ENCODE assay signal across 1 cellular context in genomic region chr19:41959056-41960053, GRCh38.
TF ChIP-seq lines count a peak whose summit lies in the region.

Gene RABAC1, minus strand, starts transcription at chr19:41959321. Its CDS starts 29 bp downstream, at chr19:41959292.

TF ChIP-seq in HepG2, 621 proteins besides CTCF, POLR2A, EP300 and RAD21 (continued from another document and continues in another):
- TF ChIP-seq PREB (CRISPR knock-in tag; IDR thresholded peaks at IDR 0.05) (no peak), ZNF891 (CRISPR knock-in tag; IDR thresholded peaks at IDR 0.05) (no peak), TAF15 (IDR thresholded peaks at IDR 0.05; ENCODE audit: low read depth, low read length, poor library complexity, severe bottlenecking) (no peak), ZNF770 (CRISPR knock-in tag; IDR thresholded peaks at IDR 0.05) (no peak), NFRKB (IDR thresholded peaks at IDR 0.05) (no peak), SATB2 (CRISPR knock-in tag; IDR thresholded peaks at IDR 0.05) (peak; percentile 15; the same call in 1 of the 2 replicates), ZBTB7B (CRISPR knock-in tag; IDR thresholded peaks at IDR 0.05) (peak; percentile 53; the same call in 1 of the 2 replicates), MED8 (CRISPR knock-in tag; IDR thresholded peaks at IDR 0.05; ENCODE audit: insufficient replicate concordance) (no peak), MBNL3 (CRISPR knock-in tag; conservative IDR thresholded peaks at IDR 0.05) (no peak), ZNF354B (CRISPR knock-in tag; IDR thresholded peaks at IDR 0.05) (no peak), PHF20 (CRISPR knock-in tag; IDR thresholded peaks at IDR 0.05) (no peak; the same call in 1 of the 2 replicates), ZFP82 (CRISPR knock-in tag; IDR thresholded peaks at IDR 0.05; ENCODE audit: borderline replicate concordance) (0 out of 2 replicates have a peak, but pooled peaks have one; percentile 66), ZNF460 (CRISPR knock-in tag; IDR thresholded peaks at IDR 0.05; ENCODE audit: borderline replicate concordance) (no peak), ZNF781 (CRISPR knock-in tag; IDR thresholded peaks at IDR 0.05; ENCODE audit: borderline replicate concordance, not compliant biosample characterization) (peak; percentile 4), SRSF1 (optimal IDR thresholded peaks at IDR 0.05; ENCODE audit: low read depth, low read length) (no peak), DR1 (CRISPR knock-in tag; IDR thresholded peaks at IDR 0.05) (no peak), ZBTB21 (CRISPR knock-in tag; IDR thresholded peaks at IDR 0.05) (no peak), FUBP1 (CRISPR knock-in tag; IDR thresholded peaks at IDR 0.05; ENCODE audit: borderline replicate concordance) (no peak), ZBTB2 (CRISPR knock-in tag; IDR thresholded peaks at IDR 0.05; ENCODE audit: low read depth) (peak; percentile 21; the same call in 1 of the 2 replicates), ASH2L (IDR thresholded peaks at IDR 0.05; ENCODE audit: insufficient read length, low read depth, low read length) (no peak), ZNF234 (CRISPR knock-in tag; conservative IDR thresholded peaks at IDR 0.05) (no peak), RNF2 (conservative IDR thresholded peaks at IDR 0.05; ENCODE audit: low read depth) (no peak), KDM1A (CRISPR knock-in tag; IDR thresholded peaks at IDR 0.05) (no peak), ZEB1 (IDR thresholded peaks at IDR 0.05; ENCODE audit: insufficient replicate concordance, low read depth) (no peak), TSC22D2 (CRISPR knock-in tag; IDR thresholded peaks at IDR 0.05; ENCODE audit: borderline replicate concordance) (no peak), CSRNP2 (CRISPR knock-in tag; conservative IDR thresholded peaks at IDR 0.05; ENCODE audit: low read depth) (no peak), ZNF567 (CRISPR knock-in tag; IDR thresholded peaks at IDR 0.05; ENCODE audit: borderline replicate concordance) (no peak), ZNF841 (CRISPR knock-in tag; IDR thresholded peaks at IDR 0.05; ENCODE audit: borderline replicate concordance) (no peak), CENPX (CRISPR knock-in tag; IDR thresholded peaks at IDR 0.05) (no peak), CREB3 (CRISPR knock-in tag; IDR thresholded peaks at IDR 0.05) (no peak), ZNF577 (CRISPR knock-in tag; IDR thresholded peaks at IDR 0.05; ENCODE audit: borderline replicate concordance, low read depth) (no peak), ZNF660 (CRISPR knock-in tag; IDR thresholded peaks at IDR 0.05; ENCODE audit: borderline replicate concordance, low read depth) (no peak), BCL3 (CRISPR knock-in tag; IDR thresholded peaks at IDR 0.05) (0 out of 2 replicates have a peak, but pooled peaks have one; percentile 4), MAFF (IDR thresholded peaks at IDR 0.05; ENCODE audit: low read depth, low read length) (no peak), ZNF749 (CRISPR knock-in tag; IDR thresholded peaks at IDR 0.05; ENCODE audit: borderline replicate concordance) (no peak), XBP1 (CRISPR knock-in tag; IDR thresholded peaks at IDR 0.05) (0 out of 2 replicates have a peak, but pooled peaks have one; percentile 51), CHD2 (IDR thresholded peaks at IDR 0.05; ENCODE audit: low read depth, low read length) (no peak; the same call in 1 of the 2 replicates), MYNN (CRISPR knock-in tag; IDR thresholded peaks at IDR 0.05; ENCODE audit: low read depth) (no peak), ZNF7 (CRISPR knock-in tag; IDR thresholded peaks at IDR 0.05) (no peak), ZNF350 (CRISPR knock-in tag; IDR thresholded peaks at IDR 0.05; ENCODE audit: borderline replicate concordance, low read depth) (0 out of 2 replicates have a peak, but pooled peaks have one; percentile 23), RBFOX2 (IDR thresholded peaks at IDR 0.05; ENCODE audit: low read depth, low read length) (peak; percentile 60), NR3C1 (CRISPR knock-in tag; IDR thresholded peaks at IDR 0.05) (no peak), ZBTB39 (CRISPR knock-in tag; IDR thresholded peaks at IDR 0.05) (no peak), ZNF501 (CRISPR knock-in tag; IDR thresholded peaks at IDR 0.05) (no peak; the same call in 1 of the 2 replicates), ZNF138 (CRISPR knock-in tag; IDR thresholded peaks at IDR 0.05; ENCODE audit: low read depth) (no peak), E2F1 (CRISPR knock-in tag; IDR thresholded peaks at IDR 0.05) (no peak), MLXIP (CRISPR knock-in tag; IDR thresholded peaks at IDR 0.05; ENCODE audit: borderline replicate concordance) (no peak)
